Comparison of ENCODE assay signal across 28 cellular contexts in the genomic region with DNA sequence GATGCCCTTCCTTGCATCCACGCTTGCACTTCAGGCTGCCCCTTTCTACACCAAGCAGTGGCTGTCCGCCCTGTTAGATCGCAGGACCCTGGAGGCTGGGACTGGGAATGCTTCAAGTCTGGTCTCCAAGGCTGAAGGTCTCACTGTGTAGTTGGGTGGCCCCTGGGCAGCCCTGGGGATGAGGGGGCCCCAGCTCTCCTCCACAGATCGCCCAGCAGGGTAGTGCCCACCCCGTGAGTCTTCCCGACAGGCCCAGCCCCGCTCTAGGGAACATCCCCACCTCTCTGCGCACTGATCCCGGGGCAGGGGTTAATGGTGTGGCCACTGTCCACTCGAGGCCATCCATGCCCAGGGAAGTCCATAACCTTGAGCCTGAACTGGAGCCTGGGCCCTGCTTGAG. TPM values are rescaled to one million over a fixed set of nuclear protein-coding genes. Genes with fewer than 3 reads are reported as not detected.
"Had no signal": no experiment of that assay in that cellular context is flagged by ENCODE, and none has a peak within 500 bp of the region (broad histone marks: within the 10 kb centered on the region; RNA-seq: fewer than 3 reads in every experiment).

No MANE protein-coding gene starts in this region.

- H3K27me3 Mint-ChIP-seq: activated CD8-positive, alpha-beta memory T cell treated with anti-CD3 and anti-CD28 coated beads, Interleukin-2, amount 10 ng/mL, durations not matched to agents 7 days and 5 days; stimulated activated memory B cell treated with anti-CD40 and anti-IgM and Interleukin-4, amounts not matched to agents 10 μg/mL and 1 μg/mL and 100 μg/mL, for 72 hours; stimulated activated naive CD8-positive, alpha-beta T cell treated with anti-CD3 and anti-CD28 coated beads, Interleukin-15, amount 100 ng/mL, for 72 hours; type B pancreatic cell had no signal

- DNase-seq: activated CD4-positive, alpha-beta T cell treated with anti-CD3 and anti-CD28 coated beads, Interleukin-2, amount 50 U/mL, for 1 hour; activated CD4-positive, CD25-positive, alpha-beta regulatory T cell treated with anti-CD3 and anti-CD28 coated beads, Interleukin-2, amount 50 U/mL, for 72 hours; activated CD8-positive, alpha-beta memory T cell treated with anti-CD3 and anti-CD28 coated beads, Interleukin-2, amount 10 ng/mL, durations not matched to agents 7 days and 5 days; activated CD8-positive, alpha-beta T cell treated with anti-CD3 and anti-CD28 coated beads, Interleukin-2, amount 10 ng/mL, durations not matched to agents 7 days and 5 days; activated effector memory CD4-positive, alpha-beta T cell treated with anti-CD3 and anti-CD28 coated beads, Interleukin-2, amount 50 U/mL, for 16 hours; activated naive CD4-positive, alpha-beta T cell treated with anti-CD3 and anti-CD28 coated beads, Interleukin-2, amount 50 U/mL, for 16 hours; amniotic stem cell; brain microvascular endothelial cell; cortex of kidney; foreskin keratinocyte; heart right ventricle; kidney glomerular epithelial cell; naive B cell; nucleus accumbens; stimulated activated CD4-positive, alpha-beta T cell treated with anti-CD3 and anti-CD28 coated beads, Interleukin-4, amount 100 ng/mL, for 24 hours; stimulated activated naive CD8-positive, alpha-beta T cell treated with anti-CD3 and anti-CD28 coated beads, Interleukin-15, amount 100 ng/mL, for 72 hours; T-helper 2 cell; uterus had no signal

- H3K27me3 ChIP-seq: brain microvascular endothelial cell, esophagus muscularis mucosa, foreskin keratinocyte, heart right ventricle, left lung, right lobe of liver, uterus had no signal

- H3K4me3 Mint-ChIP-seq: activated CD8-positive, alpha-beta memory T cell treated with anti-CD3 and anti-CD28 coated beads, Interleukin-2, amount 10 ng/mL, durations not matched to agents 7 days and 5 days; activated CD8-positive, alpha-beta T cell treated with anti-CD3 and anti-CD28 coated beads, Interleukin-2, amount 10 ng/mL, durations not matched to agents 7 days and 5 days; stimulated activated memory B cell treated with anti-CD40 and anti-IgM and Interleukin-4, amounts not matched to agents 10 μg/mL and 1 μg/mL and 100 μg/mL, for 72 hours; stimulated activated naive CD8-positive, alpha-beta T cell treated with anti-CD3 and anti-CD28 coated beads, Interleukin-15, amount 100 ng/mL, for 72 hours; type B pancreatic cell had no signal

- FAIRE-seq: astrocyte had no signal

- H3K36me3 ChIP-seq: right lobe of liver, uterus had no signal

- H3K4me1 ChIP-seq: foreskin keratinocyte had no signal

- H3K4me3 ChIP-seq: esophagus muscularis mucosa, heart right ventricle, left lung, skin epidermis, uterus had no signal

- H3K9me3 Mint-ChIP-seq: stimulated activated memory B cell treated with anti-CD40 and anti-IgM and Interleukin-4, amounts not matched to agents 10 μg/mL and 1 μg/mL and 100 μg/mL, for 72 hours; stimulated activated naive CD8-positive, alpha-beta T cell treated with anti-CD3 and anti-CD28 coated beads, Interleukin-15, amount 100 ng/mL, for 72 hours; type B pancreatic cell had no signal

- ATAC-seq: activated CD8-positive, alpha-beta memory T cell treated with anti-CD3 and anti-CD28 coated beads, Interleukin-2, amount 10 ng/mL, durations not matched to agents 7 days and 5 days; activated CD8-positive, alpha-beta T cell treated with anti-CD3 and anti-CD28 coated beads, Interleukin-2, amount 10 ng/mL, durations not matched to agents 7 days and 5 days; foreskin keratinocyte; left lung; right lobe of liver; stimulated activated memory B cell treated with anti-CD40 and anti-IgM and Interleukin-4, amounts not matched to agents 10 μg/mL and 1 μg/mL and 100 μg/mL, for 72 hours; stimulated activated naive CD8-positive, alpha-beta T cell treated with anti-CD3 and anti-CD28 coated beads, Interleukin-15, amount 100 ng/mL, for 72 hours had no signal

- H3K27ac Mint-ChIP-seq: activated CD8-positive, alpha-beta memory T cell treated with anti-CD3 and anti-CD28 coated beads, Interleukin-2, amount 10 ng/mL, durations not matched to agents 7 days and 5 days; activated CD8-positive, alpha-beta T cell treated with anti-CD3 and anti-CD28 coated beads, Interleukin-2, amount 10 ng/mL, durations not matched to agents 7 days and 5 days; stimulated activated memory B cell treated with anti-CD40 and anti-IgM and Interleukin-4, amounts not matched to agents 10 μg/mL and 1 μg/mL and 100 μg/mL, for 72 hours; type B pancreatic cell had no signal

- H3K27ac ChIP-seq: brain microvascular endothelial cell, esophagus muscularis mucosa, foreskin keratinocyte, left lung, skin epidermis, uterus had no signal

- H3K9me3 ChIP-seq: esophagus muscularis mucosa, heart right ventricle, left lung, right lobe of liver, uterus had no signal

RNA-seq across cellular contexts. Expression of a gene that starts 32.8 kb away (rescaled TPM):
- total RNA-seq: activated CD8-positive, alpha-beta memory T cell treated with anti-CD3 and anti-CD28 coated beads, Interleukin-2, amount 10 ng/mL, durations not matched to agents 7 days and 5 days; activated CD8-positive, alpha-beta T cell treated with anti-CD3 and anti-CD28 coated beads, Interleukin-2, amount 10 ng/mL, durations not matched to agents 7 days and 5 days had no signal

RNA-seq across cellular contexts. Expression of a gene that starts 42.9 kb away (rescaled TPM):
- total RNA-seq: activated CD8-positive, alpha-beta memory T cell treated with anti-CD3 and anti-CD28 coated beads, Interleukin-2, amount 10 ng/mL, durations not matched to agents 7 days and 5 days; activated CD8-positive, alpha-beta T cell treated with anti-CD3 and anti-CD28 coated beads, Interleukin-2, amount 10 ng/mL, durations not matched to agents 7 days and 5 days; cardiac septum; esophagus muscularis mucosa; heart right ventricle; left lung; lung microvascular endothelial cell; right lobe of liver; uterus had no signal
- polyA plus RNA-seq: heart right ventricle had no signal

RNA-seq across cellular contexts. Expression of a gene that starts 46.1 kb away (rescaled TPM):
- total RNA-seq: cardiac septum, chondrocyte, esophagus muscularis mucosa, foreskin keratinocyte, heart right ventricle, left lung, lung microvascular endothelial cell, right lobe of liver, uterus had no signal
- polyA plus RNA-seq: foreskin keratinocyte had no signal
